10 cellular contexts compared by ENCODE assay signal in the genomic region with DNA sequence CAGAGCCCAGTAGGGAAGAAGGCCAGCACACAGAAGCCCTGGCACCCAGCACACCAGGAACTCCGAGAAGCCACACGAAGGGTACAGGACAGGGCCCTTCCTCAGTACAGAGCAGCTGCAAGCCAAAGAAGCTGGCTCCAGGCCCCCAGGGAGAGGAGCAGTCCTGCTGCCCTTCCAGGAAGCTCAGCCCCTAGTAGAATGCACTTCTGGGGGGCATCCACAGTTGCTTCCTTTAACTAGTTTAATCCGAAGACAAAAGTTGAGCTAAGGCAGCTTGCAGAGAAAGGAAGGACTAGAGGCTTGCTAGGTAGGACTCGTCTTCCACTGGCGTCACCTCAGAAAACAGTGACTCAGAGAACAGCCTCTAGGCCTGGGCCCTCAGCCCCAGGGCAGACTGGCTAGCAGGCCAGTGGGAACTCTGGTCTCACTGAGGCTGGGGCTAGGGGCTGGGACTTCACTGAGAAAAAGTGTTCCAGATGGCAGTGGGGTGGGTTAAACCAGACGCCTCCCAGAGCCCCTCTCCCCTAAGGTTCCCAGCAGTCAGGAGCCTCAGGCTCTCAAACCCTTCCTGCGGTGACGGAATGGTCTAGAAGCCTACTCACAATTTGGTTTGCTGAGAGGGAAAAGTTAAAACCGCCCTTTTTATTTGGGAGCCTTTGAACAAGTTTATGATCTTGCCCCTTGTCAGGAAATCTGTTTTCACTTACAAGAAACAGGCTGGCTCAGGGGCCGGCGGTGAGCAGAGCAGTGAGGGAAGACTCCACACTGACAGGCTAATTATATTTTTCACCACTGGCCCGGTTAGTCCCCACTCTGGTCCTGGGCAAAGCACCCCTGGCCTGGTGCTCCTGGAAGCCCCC. TPM values are rescaled to one million over a fixed set of nuclear protein-coding genes. Genes with fewer than 3 reads are reported as not detected.
DNase-seq lines count a peak whose midpoint lies in the region; ATAC-seq, FAIRE-seq and TF ChIP-seq lines count a peak whose summit lies in the region.
"Had no signal": no experiment of that assay in that cellular context is flagged by ENCODE, and none has a peak within 500 bp of the region (broad histone marks: within the 10 kb centered on the region; RNA-seq: fewer than 3 reads in every experiment).

No MANE protein-coding gene starts in this region.

- H3K4me2 ChIP-seq in hepatocyte, result peak overlapping the region; percentile 56

- DNase-seq in HFF-Myc (ENCODE audit: extremely low read depth, low read depth), result no peak
- DNase-seq in hepatocyte (ENCODE audit: low spot score), result no peak
- DNase-seq in NCI-H524 (lab: John Stamatoyannopoulos, UW), result no peak
- no peak for DNase-seq in HTR-8/SVneo (ENCODE audit: insufficient read length, low spot score)
- DNase-seq: stimulated activated CD4-positive, alpha-beta T cell treated with anti-CD3 and anti-CD28 coated beads, Interleukin-2, amount 100 ng/mL, for 48 hours; stimulated activated naive CD8-positive, alpha-beta T cell treated with anti-CD3 and anti-CD28 coated beads, Interleukin-15, Interleukin-2, amounts not matched to agents 100 U/mL and 50 U/mL, for 24 hours had no signal

- no peaks in the 10 kb centered on the region for H3K27me3 ChIP-seq in hepatocyte

- WGBS in hepatocyte (ENCODE audit: low lambda C conversion rate, missing lambda C conversion rate), result 58% methylated on average over 12 of the region's 12 CpGs

- FAIRE-seq in HTR-8/SVneo (lab: Jason Lieb, UNC), result no peak
- FAIRE-seq: frontal cortex had no signal

- no peak for ATAC-seq in HG02981 (IDR thresholded peaks at IDR 0.05; ENCODE audit: unreplicated experiment)
- ATAC-seq: stimulated activated naive CD8-positive, alpha-beta T cell treated with anti-CD3 and anti-CD28 coated beads, Interleukin-15, Interleukin-2, amounts not matched to agents 100 U/mL and 50 U/mL, for 24 hours had no signal

- H3K36me3 ChIP-seq in hepatocyte (replicated peaks; ENCODE audit: insufficient read depth, low read depth), result no peaks in the 10 kb centered on the region

- no peaks in the 10 kb centered on the region for H3K9me2 ChIP-seq in hepatocyte (replicated peaks; ENCODE audit: insufficient read depth)

- H3K4me1 ChIP-seq in hepatocyte (ENCODE audit: insufficient read depth), result peaks cover 11% of the 10 kb centered on the region

- TF ChIP-seq CTCF in HFF-Myc (IDR thresholded peaks at IDR 0.05; ENCODE audit: low read depth, low read length, missing control alignments) (no peak), hepatocyte (IDR thresholded peaks at IDR 0.05; ENCODE audit: poor library complexity) (no peak)

- H4K20me1 ChIP-seq in hepatocyte (ENCODE audit: insufficient read depth, poor library complexity, severe bottlenecking), result no peaks in the 10 kb centered on the region

- H3K27ac ChIP-seq in angular gyrus (ENCODE audit: low read depth, low read length) (peak overlapping the region; percentile 75), hepatocyte (peak overlapping the region; percentile 72), temporal lobe (ENCODE audit: low read depth, low read length) (peak overlapping the region; percentile 74)

- peak overlapping the region; percentile 27 for H3K4me3 ChIP-seq in HFF-Myc (replicated peaks; ENCODE audit: low read depth, low read length)
- no peak overlapping the region for H3K4me3 ChIP-seq in hepatocyte

- H3K9me3 ChIP-seq in hepatocyte (ENCODE audit: low read depth), result no peaks in the 10 kb centered on the region

- no peak overlapping the region for H2AFZ ChIP-seq in hepatocyte

- no peaks in the 10 kb centered on the region for H3K79me2 ChIP-seq in hepatocyte

RNA-seq across cellular contexts. Expression of gene ACTG1, which starts 41.4 kb away (rescaled TPM):
- total RNA-seq in hepatocyte (3,207 and 3,298 TPM in 2 replicates), temporal lobe (2,532 TPM)
- 2,719 and 2,832 TPM in 2 replicates for polyA plus RNA-seq in hepatocyte

RNA-seq across cellular contexts. Expression of gene FSCN2, which starts 57.0 kb away (rescaled TPM):
- total RNA-seq in hepatocyte (1.8 and 3.7 TPM in 2 replicates), temporal lobe (3.4 TPM)
- polyA plus RNA-seq in hepatocyte, result 0.29 and 0.40 TPM in 2 replicates
